Comparison of ENCODE assay signal across 2 cellular contexts in the genomic region with DNA sequence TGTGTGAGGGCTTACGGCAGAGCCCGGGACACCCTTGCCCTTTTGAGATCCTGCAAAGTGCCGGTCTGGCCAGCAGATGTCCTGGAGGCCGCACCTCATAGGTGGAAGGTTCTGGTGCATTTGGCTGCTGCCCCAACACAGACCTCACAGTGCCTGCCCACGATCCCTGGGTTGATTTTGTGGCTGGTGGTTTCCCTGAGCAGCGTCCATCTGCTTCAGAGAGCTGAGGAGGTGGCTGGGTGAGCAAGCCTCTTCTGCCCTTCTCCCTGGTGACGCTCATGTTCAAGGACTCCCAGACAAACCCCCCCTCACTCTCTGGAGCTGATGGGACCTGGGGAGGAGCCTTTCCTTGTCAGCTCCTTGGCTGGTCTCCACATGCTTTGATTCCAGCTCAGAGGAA.
TF ChIP-seq lines count a peak whose summit lies in the region.

No MANE protein-coding gene starts in this region.

TF ChIP-seq in A549, 52 proteins besides CTCF, POLR2A, EP300 and RAD21 (continued from another document):
- no peak for TF ChIP-seq FOSL2 (IDR thresholded peaks at IDR 0.05)
- TF ChIP-seq FOSL2 (CRISPR knock-in tag; IDR thresholded peaks at IDR 0.05), result no peak
- no peak for TF ChIP-seq RARB (CRISPR knock-in tag; IDR thresholded peaks at IDR 0.05)
- TF ChIP-seq CBX8 (IDR thresholded peaks at IDR 0.05), result no peak

TF ChIP-seq in WTC11, 78 proteins besides CTCF, POLR2A, EP300 and RAD21 (continued from another document):
- TF ChIP-seq, protein P1, sequence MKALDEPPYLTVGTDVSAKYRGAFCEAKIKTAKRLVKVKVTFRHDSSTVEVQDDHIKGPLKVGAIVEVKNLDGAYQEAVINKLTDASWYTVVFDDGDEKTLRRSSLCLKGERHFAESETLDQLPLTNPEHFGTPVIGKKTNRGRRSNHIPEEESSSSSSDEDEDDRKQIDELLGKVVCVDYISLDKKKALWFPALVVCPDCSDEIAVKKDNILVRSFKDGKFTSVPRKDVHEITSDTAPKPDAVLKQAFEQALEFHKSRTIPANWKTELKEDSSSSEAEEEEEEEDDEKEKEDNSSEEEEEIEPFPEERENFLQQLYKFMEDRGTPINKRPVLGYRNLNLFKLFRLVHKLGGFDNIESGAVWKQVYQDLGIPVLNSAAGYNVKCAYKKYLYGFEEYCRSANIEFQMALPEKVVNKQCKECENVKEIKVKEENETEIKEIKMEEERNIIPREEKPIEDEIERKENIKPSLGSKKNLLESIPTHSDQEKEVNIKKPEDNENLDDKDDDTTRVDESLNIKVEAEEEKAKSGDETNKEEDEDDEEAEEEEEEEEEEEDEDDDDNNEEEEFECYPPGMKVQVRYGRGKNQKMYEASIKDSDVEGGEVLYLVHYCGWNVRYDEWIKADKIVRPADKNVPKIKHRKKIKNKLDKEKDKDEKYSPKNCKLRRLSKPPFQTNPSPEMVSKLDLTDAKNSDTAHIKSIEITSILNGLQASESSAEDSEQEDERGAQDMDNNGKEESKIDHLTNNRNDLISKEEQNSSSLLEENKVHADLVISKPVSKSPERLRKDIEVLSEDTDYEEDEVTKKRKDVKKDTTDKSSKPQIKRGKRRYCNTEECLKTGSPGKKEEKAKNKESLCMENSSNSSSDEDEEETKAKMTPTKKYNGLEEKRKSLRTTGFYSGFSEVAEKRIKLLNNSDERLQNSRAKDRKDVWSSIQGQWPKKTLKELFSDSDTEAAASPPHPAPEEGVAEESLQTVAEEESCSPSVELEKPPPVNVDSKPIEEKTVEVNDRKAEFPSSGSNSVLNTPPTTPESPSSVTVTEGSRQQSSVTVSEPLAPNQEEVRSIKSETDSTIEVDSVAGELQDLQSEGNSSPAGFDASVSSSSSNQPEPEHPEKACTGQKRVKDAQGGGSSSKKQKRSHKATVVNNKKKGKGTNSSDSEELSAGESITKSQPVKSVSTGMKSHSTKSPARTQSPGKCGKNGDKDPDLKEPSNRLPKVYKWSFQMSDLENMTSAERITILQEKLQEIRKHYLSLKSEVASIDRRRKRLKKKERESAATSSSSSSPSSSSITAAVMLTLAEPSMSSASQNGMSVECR (CRISPR knock-in tag; IDR thresholded peaks at IDR 0.05; ENCODE audit: borderline replicate concordance), result no peak
- TF ChIP-seq, protein P2, sequence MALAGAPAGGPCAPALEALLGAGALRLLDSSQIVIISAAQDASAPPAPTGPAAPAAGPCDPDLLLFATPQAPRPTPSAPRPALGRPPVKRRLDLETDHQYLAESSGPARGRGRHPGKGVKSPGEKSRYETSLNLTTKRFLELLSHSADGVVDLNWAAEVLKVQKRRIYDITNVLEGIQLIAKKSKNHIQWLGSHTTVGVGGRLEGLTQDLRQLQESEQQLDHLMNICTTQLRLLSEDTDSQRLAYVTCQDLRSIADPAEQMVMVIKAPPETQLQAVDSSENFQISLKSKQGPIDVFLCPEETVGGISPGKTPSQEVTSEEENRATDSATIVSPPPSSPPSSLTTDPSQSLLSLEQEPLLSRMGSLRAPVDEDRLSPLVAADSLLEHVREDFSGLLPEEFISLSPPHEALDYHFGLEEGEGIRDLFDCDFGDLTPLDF (CRISPR knock-in tag; IDR thresholded peaks at IDR 0.05), result no peak
- TF ChIP-seq EMX1 (CRISPR knock-in tag; IDR thresholded peaks at IDR 0.05) (no peak), SMAD4 (CRISPR knock-in tag; IDR thresholded peaks at IDR 0.05) (no peak), SP1 (CRISPR knock-in tag; conservative IDR thresholded peaks at IDR 0.05) (no peak), ZNF121 (CRISPR knock-in tag; IDR thresholded peaks at IDR 0.05) (no peak)
- TF ChIP-seq, protein P3, sequence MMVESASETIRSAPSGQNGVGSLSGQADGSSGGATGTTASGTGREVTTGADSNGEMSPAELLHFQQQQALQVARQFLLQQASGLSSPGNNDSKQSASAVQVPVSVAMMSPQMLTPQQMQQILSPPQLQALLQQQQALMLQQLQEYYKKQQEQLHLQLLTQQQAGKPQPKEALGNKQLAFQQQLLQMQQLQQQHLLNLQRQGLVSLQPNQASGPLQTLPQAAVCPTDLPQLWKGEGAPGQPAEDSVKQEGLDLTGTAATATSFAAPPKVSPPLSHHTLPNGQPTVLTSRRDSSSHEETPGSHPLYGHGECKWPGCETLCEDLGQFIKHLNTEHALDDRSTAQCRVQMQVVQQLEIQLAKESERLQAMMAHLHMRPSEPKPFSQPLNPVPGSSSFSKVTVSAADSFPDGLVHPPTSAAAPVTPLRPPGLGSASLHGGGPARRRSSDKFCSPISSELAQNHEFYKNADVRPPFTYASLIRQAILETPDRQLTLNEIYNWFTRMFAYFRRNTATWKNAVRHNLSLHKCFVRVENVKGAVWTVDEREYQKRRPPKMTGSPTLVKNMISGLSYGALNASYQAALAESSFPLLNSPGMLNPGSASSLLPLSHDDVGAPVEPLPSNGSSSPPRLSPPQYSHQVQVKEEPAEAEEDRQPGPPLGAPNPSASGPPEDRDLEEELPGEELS (CRISPR knock-in tag; IDR thresholded peaks at IDR 0.05), result no peak
- TF ChIP-seq, protein P4, sequence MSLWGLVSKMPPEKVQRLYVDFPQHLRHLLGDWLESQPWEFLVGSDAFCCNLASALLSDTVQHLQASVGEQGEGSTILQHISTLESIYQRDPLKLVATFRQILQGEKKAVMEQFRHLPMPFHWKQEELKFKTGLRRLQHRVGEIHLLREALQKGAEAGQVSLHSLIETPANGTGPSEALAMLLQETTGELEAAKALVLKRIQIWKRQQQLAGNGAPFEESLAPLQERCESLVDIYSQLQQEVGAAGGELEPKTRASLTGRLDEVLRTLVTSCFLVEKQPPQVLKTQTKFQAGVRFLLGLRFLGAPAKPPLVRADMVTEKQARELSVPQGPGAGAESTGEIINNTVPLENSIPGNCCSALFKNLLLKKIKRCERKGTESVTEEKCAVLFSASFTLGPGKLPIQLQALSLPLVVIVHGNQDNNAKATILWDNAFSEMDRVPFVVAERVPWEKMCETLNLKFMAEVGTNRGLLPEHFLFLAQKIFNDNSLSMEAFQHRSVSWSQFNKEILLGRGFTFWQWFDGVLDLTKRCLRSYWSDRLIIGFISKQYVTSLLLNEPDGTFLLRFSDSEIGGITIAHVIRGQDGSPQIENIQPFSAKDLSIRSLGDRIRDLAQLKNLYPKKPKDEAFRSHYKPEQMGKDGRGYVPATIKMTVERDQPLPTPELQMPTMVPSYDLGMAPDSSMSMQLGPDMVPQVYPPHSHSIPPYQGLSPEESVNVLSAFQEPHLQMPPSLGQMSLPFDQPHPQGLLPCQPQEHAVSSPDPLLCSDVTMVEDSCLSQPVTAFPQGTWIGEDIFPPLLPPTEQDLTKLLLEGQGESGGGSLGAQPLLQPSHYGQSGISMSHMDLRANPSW (CRISPR knock-in tag; conservative IDR thresholded peaks at IDR 0.05; ENCODE audit: low read depth), result no peak
- TF ChIP-seq, protein P5, sequence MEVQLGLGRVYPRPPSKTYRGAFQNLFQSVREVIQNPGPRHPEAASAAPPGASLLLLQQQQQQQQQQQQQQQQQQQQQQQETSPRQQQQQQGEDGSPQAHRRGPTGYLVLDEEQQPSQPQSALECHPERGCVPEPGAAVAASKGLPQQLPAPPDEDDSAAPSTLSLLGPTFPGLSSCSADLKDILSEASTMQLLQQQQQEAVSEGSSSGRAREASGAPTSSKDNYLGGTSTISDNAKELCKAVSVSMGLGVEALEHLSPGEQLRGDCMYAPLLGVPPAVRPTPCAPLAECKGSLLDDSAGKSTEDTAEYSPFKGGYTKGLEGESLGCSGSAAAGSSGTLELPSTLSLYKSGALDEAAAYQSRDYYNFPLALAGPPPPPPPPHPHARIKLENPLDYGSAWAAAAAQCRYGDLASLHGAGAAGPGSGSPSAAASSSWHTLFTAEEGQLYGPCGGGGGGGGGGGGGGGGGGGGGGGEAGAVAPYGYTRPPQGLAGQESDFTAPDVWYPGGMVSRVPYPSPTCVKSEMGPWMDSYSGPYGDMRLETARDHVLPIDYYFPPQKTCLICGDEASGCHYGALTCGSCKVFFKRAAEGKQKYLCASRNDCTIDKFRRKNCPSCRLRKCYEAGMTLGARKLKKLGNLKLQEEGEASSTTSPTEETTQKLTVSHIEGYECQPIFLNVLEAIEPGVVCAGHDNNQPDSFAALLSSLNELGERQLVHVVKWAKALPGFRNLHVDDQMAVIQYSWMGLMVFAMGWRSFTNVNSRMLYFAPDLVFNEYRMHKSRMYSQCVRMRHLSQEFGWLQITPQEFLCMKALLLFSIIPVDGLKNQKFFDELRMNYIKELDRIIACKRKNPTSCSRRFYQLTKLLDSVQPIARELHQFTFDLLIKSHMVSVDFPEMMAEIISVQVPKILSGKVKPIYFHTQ (CRISPR knock-in tag; IDR thresholded peaks at IDR 0.05), result no peak
- TF ChIP-seq, protein P6, sequence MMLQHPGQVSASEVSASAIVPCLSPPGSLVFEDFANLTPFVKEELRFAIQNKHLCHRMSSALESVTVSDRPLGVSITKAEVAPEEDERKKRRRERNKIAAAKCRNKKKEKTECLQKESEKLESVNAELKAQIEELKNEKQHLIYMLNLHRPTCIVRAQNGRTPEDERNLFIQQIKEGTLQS (CRISPR knock-in tag; conservative IDR thresholded peaks at IDR 0.05), result no peak
- TF ChIP-seq, protein P7, sequence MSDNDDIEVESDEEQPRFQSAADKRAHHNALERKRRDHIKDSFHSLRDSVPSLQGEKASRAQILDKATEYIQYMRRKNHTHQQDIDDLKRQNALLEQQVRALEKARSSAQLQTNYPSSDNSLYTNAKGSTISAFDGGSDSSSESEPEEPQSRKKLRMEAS (CRISPR knock-in tag; IDR thresholded peaks at IDR 0.05), result no peak
